8 cellular contexts compared by ENCODE assay signal in genomic region chr12:57738661-57739237, GRCh38. TPM values are rescaled to one million over a fixed set of nuclear protein-coding genes. Genes with fewer than 3 reads are reported as not detected.
A peak's percentile ranks its signal among the peaks of the same experiment; 100 is the strongest.
DNase-seq lines count a peak whose midpoint lies in the region; ATAC-seq and TF ChIP-seq lines count a peak whose summit lies in the region.

Gene AGAP2, minus strand, starts transcription at chr12:57738742. Its CDS starts 496 bp downstream, at chr12:57738246.

- TF ChIP-seq EP300 in esophagus muscularis mucosa (IDR thresholded peaks at IDR 0.05): no peak

- TF ChIP-seq POLR2A in HCT116 (IDR thresholded peaks at IDR 0.05; ENCODE audit: borderline replicate concordance, extremely low read depth, insufficient read depth, insufficient read length) (no peak), esophagus muscularis mucosa (IDR thresholded peaks at IDR 0.05; ENCODE audit: low read depth) (no peak)

- H3K9ac ChIP-seq in HCT116 (ENCODE audit: low read length) (no peak within 1 kb of the TSS), PC-3 (ENCODE audit: low read length) (no peak within 1 kb of the TSS)

- no peak for TF ChIP-seq CTCF in HCT116 (IDR thresholded peaks at IDR 0.05 in 2 of 3, conservative IDR thresholded peaks at IDR 0.05 in 1 of 3; ENCODE audit: borderline replicate concordance in 1 of 3, insufficient read depth in 1 of 3, low read depth in 2 of 3, low read length in 2 of 3)
- TF ChIP-seq CTCF in PC-3 (conservative IDR thresholded peaks at IDR 0.05; ENCODE audit: low read depth, low read length): no peak
- no peak for TF ChIP-seq CTCF in esophagus muscularis mucosa (IDR thresholded peaks at IDR 0.05)
- TF ChIP-seq CTCF in psoas muscle (IDR thresholded peaks at IDR 0.05): no peak

- TF ChIP-seq RAD21 in HCT116 (IDR thresholded peaks at IDR 0.05; ENCODE audit: low read depth): no peak

- H2AFZ ChIP-seq in HCT116 (ENCODE audit: low read depth, low read length, poor library complexity, severe bottlenecking): no peak within 1 kb of the TSS
- no peak within 1 kb of the TSS for H2AFZ ChIP-seq in PC-3 (ENCODE audit: low read length)

- 16% methylated on average over 35 of the region's 36 CpGs for WGBS in esophagus muscularis mucosa
- 4 to 10% (median 9%) methylated on average over 13 to 36 of the region's 36 CpGs for WGBS in psoas muscle, 3 donors

- H4K20me1 ChIP-seq in HCT116 (ENCODE audit: insufficient read depth): no peaks in the 10 kb centered on the region
- H4K20me1 ChIP-seq in PC-3 (ENCODE audit: low read length): no peaks in the 10 kb centered on the region

- no peak for ATAC-seq in HCT116
- ATAC-seq in PC-3: no peak
- ATAC-seq in psoas muscle: no peak
- ATAC-seq in GM18907 (IDR thresholded peaks at IDR 0.05; ENCODE audit: unreplicated experiment): no peak
- no peak for ATAC-seq in GM18870 (IDR thresholded peaks at IDR 0.05; ENCODE audit: unreplicated experiment)
- ATAC-seq in HG03135 (IDR thresholded peaks at IDR 0.05; ENCODE audit: unreplicated experiment): no peak
- no peak for ATAC-seq in GM19455 (IDR thresholded peaks at IDR 0.05; ENCODE audit: unreplicated experiment)

- no peak within 1 kb of the TSS for H3K4me3 ChIP-seq in HCT116 (replicated peaks in 1 of 2; ENCODE audit: low read depth in 1 of 2, low read length in 2 of 2)
- peak within 1 kb of the TSS; percentile 64 for H3K4me3 ChIP-seq in PC-3 (ENCODE audit: low read length)
- H3K4me3 ChIP-seq in esophagus muscularis mucosa: peak within 1 kb of the TSS; percentile 40 to 59 (median 48)
- H3K4me3 ChIP-seq in psoas muscle: peak within 1 kb of the TSS; percentile 65

- H3K79me2 ChIP-seq in HCT116 (ENCODE audit: insufficient read depth, low read length) (no peaks in the 10 kb centered on the region), PC-3 (ENCODE audit: low read length) (no peaks in the 10 kb centered on the region)

- CTCF ChIA-PET in HCT116 (lab: Charles Lee): no interaction called here
- CTCF ChIA-PET in PC-3 (lab: Charles Lee): no interaction called here

- POLR2A ChIA-PET in HCT116 (lab: Charles Lee) (no interaction called here), PC-3 (lab: Charles Lee; ENCODE audit: unreplicated experiment) (no interaction called here)

- RAD21 ChIA-PET in HCT116 (lab: Charles Lee; ENCODE audit: low non-redundant PET in 1 of 2, low total read pairs in 2 of 2, uncharacterized antibody in 2 of 2, unreplicated experiment in 2 of 2): no interaction called here

- H3K27me3 ChIP-seq in HCT116 (ENCODE audit: insufficient read depth, low read length) (no peaks in the 10 kb centered on the region), PC-3 (ENCODE audit: low read length) (peaks cover 50% of the 10 kb centered on the region), esophagus muscularis mucosa (peaks cover 16 to 86% (median 56%) of the 10 kb centered on the region in 4 donors), psoas muscle (ENCODE audit: insufficient read depth in 3 of 3, low read length in 2 of 3) (peaks cover 0 to 66% (median 23%) of the 10 kb centered on the region in 3 donors)

- BruUV-seq in HCT116 (replicated peaks; lab: Mats Ljungman, UMichigan) (no TSS peak), PC-3 (replicated peaks; lab: Mats Ljungman, UMichigan) (no TSS peak)

- H3K27ac ChIP-seq in HCT116 (ENCODE audit: low read depth, low read length) (no peak within 1 kb of the TSS), PC-3 (ENCODE audit: low read length) (no peak within 1 kb of the TSS), esophagus muscularis mucosa (replicated peaks in 1 of 4) (peak within 1 kb of the TSS in 2 of 4 donors; percentile 13 to 18), psoas muscle (no peak within 1 kb of the TSS)

- H3K36me3 ChIP-seq in HCT116 (ENCODE audit: control insufficient read depth in 1 of 2, insufficient read depth in 2 of 2, low read length in 2 of 2) (peaks cover 0 to 2% of the 10 kb centered on the region in 2 experiments; a peak in 1 of 4 replicates), PC-3 (ENCODE audit: low read depth, low read length) (no peaks in the 10 kb centered on the region), esophagus muscularis mucosa (no peaks in the 10 kb centered on the region), psoas muscle (ENCODE audit: insufficient read depth in 1 of 2, low read depth in 1 of 2) (no peaks in the 10 kb centered on the region)

- DNase-seq in HCT116 (ENCODE audit: low read depth, low spot score) (no peak), PC-3 (no peak), esophagus muscularis mucosa (ENCODE audit: extremely low spot score) (no peak), psoas muscle (no peak)

- H3K9me2 ChIP-seq in HCT116 (ENCODE audit: insufficient read depth): no peaks in the 10 kb centered on the region
- H3K9me2 ChIP-seq in PC-3 (replicated peaks; ENCODE audit: low read length): no peaks in the 10 kb centered on the region

- H3F3A ChIP-seq in PC-3 (ENCODE audit: low read length, unreplicated experiment): no peaks in the 10 kb centered on the region

- no peaks in the 10 kb centered on the region for H3K9me3 ChIP-seq in HCT116 (ENCODE audit: control insufficient read depth in 1 of 2, insufficient read depth in 1 of 2, low read depth in 1 of 2, low read length in 2 of 2)
- H3K9me3 ChIP-seq in PC-3 (ENCODE audit: low read length): no peaks in the 10 kb centered on the region
- no peaks in the 10 kb centered on the region for H3K9me3 ChIP-seq in esophagus muscularis mucosa
- H3K9me3 ChIP-seq in psoas muscle: no peaks in the 10 kb centered on the region

- intact Hi-C loops in HCT116 (cut with micrococcal nuclease) (no loop called here), PC-3 (cut with micrococcal nuclease) (no loop called here), esophagus muscularis mucosa (cut with DNase I) (no loop called here), psoas muscle (cut with DNase I) (no loop called here)

- peaks cover 8 to 20% of the 10 kb centered on the region in 2 experiments; a peak in 3 of 4 replicates for H3K4me1 ChIP-seq in HCT116 (ENCODE audit: control insufficient read depth in 1 of 2, insufficient read depth in 2 of 2, low read length in 2 of 2)
- peaks cover 17% of the 10 kb centered on the region for H3K4me1 ChIP-seq in PC-3 (ENCODE audit: insufficient read depth, low read length)
- H3K4me1 ChIP-seq in esophagus muscularis mucosa: peaks cover 38 to 44% (median 40%) of the 10 kb centered on the region in 4 donors
- peaks cover 25% of the 10 kb centered on the region for H3K4me1 ChIP-seq in psoas muscle

- H3K4me2 ChIP-seq in HCT116 (ENCODE audit: low read length): no peak within 1 kb of the TSS
- H3K4me2 ChIP-seq in PC-3 (ENCODE audit: low read length): peak within 1 kb of the TSS; percentile 87

TF ChIP-seq in HCT116, 20 proteins besides CTCF, POLR2A, EP300 and RAD21:
- TF ChIP-seq SP1 (IDR thresholded peaks at IDR 0.05; ENCODE audit: low read depth): peak; percentile 11; the same call in 1 of the 2 replicates
- TF ChIP-seq YY1 (IDR thresholded peaks at IDR 0.05; ENCODE audit: extremely low read depth, insufficient replicate concordance, low read depth, low read length): no peak
- TF ChIP-seq TCF7L2 (IDR thresholded peaks at IDR 0.05; ENCODE audit: borderline replicate concordance, extremely low read depth, insufficient read depth, insufficient read length): no peak

RNA-seq across cellular contexts. Expression of gene AGAP2, which starts in this region (rescaled TPM):
- 15.8 TPM for total RNA-seq in HCT116 (2021; ENCODE audit: unreplicated experiment)
- polyA plus RNA-seq in HCT116 (2012): 11.9 and 13.3 TPM in 2 replicates
- 0.23 and 0.40 TPM in 2 replicates for total RNA-seq in PC-3 (2014; rRNA removed)
- total RNA-seq in esophagus muscularis mucosa: 10 to 100 TPM in 1 of 4 donors, 1 to 10 TPM in 3; 2.5 to 11.2 (median 3.6) TPM
- 1 to 10 TPM; 3.5 to 9.6 (median 5.8) TPM for total RNA-seq in psoas muscle
- 1 to 10 TPM; 2.5 to 3.9 (median 2.9) TPM for polyA plus RNA-seq in psoas muscle

Comparison
In these comparisons a context has a peak if more than half of its experiments do, and no peak if none do; other contexts are left out.
1. H3K4me3 ChIP-seq: peak in PC-3 (single experiment), esophagus muscularis mucosa (4 of 4) and psoas muscle (single experiment); none in HCT116 (0 of 2).